Comparison of ENCODE assay signal across 22 cellular contexts in the genomic region with DNA sequence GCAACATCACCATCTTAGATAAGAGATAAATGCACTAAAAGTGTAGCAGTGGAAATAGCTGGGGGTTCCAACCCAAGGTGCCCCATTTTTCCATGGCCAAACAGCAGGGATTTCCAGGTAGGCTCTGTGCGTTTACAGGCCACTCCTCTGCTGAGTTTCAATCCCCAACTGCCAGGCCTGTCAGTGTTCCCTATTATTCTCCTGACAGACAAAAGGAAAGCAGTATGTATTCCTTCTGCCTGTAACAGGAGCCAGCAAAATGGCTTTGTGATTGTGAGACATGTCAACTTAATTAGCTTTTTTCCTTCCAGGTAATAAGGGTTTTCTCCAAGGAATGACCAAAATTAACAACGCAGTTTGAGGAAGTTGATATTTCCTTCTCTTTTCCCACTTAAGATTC.
"Had no signal": no experiment of that assay in that cellular context is flagged by ENCODE, and none has a peak within 500 bp of the region (broad histone marks: within the 10 kb centered on the region; RNA-seq: fewer than 3 reads in every experiment).

No MANE protein-coding gene starts in this region.

- H3K27ac ChIP-seq: colonic mucosa, esophagus muscularis mucosa, foreskin keratinocyte, gastroesophageal sphincter, heart left ventricle, hepatocyte, left lung, lower lobe of right lung had no signal

- FAIRE-seq: endothelial cell of umbilical vein, frontal cortex, islet of Langerhans, keratinocyte had no signal

- H3K36me3 Mint-ChIP-seq: naive B cell had no signal

- H3K4me2 ChIP-seq: hepatocyte had no signal

- H2AFZ ChIP-seq: hepatocyte had no signal

- H3K36me3 ChIP-seq: colonic mucosa, esophagus muscularis mucosa, gastroesophageal sphincter, heart left ventricle, left lung, lower lobe of right lung had no signal

- H3K9me3 Mint-ChIP-seq: dendritic cell treated with granulocyte-macrophage colony-stimulating factor and Interleukin-4, amounts not matched to agents 40 ng/mL and 50 ng/mL, for 4 days; naive B cell had no signal

- DNase-seq: colonic mucosa; cortex of kidney; effector CD8-positive, alpha-beta T cell; foreskin keratinocyte; heart left ventricle; hypothalamus; left cardiac atrium; left lung; left ventricle myocardium superior; lower lobe of right lung; mesenchymal stem cell; mucosa of descending colon; naive B cell had no signal

- H3K79me2 ChIP-seq: hepatocyte had no signal

- H3K4me1 Mint-ChIP-seq: naive B cell had no signal

- H3K27me3 ChIP-seq: colonic mucosa, esophagus muscularis mucosa, foreskin keratinocyte, gastroesophageal sphincter, heart left ventricle, hepatocyte, left lung had no signal

- H3K4me1 ChIP-seq: colonic mucosa, esophagus muscularis mucosa, foreskin keratinocyte, gastroesophageal sphincter, heart left ventricle, left lung, lower lobe of right lung had no signal

- ATAC-seq: foreskin keratinocyte, gastroesophageal sphincter, heart left ventricle, left cardiac atrium, left lung, left ventricle myocardium superior, lower lobe of right lung, mucosa of descending colon had no signal

- H3K4me3 Mint-ChIP-seq: dendritic cell treated with granulocyte-macrophage colony-stimulating factor and Interleukin-4, amounts not matched to agents 40 ng/mL and 50 ng/mL, for 4 days; mesothelial cell of epicardium; naive B cell had no signal

- H3K27ac Mint-ChIP-seq: dendritic cell treated with granulocyte-macrophage colony-stimulating factor and Interleukin-4, amounts not matched to agents 40 ng/mL and 50 ng/mL, for 4 days; naive B cell had no signal

- H3K9me3 ChIP-seq: colonic mucosa, esophagus muscularis mucosa, gastroesophageal sphincter, heart left ventricle, left lung, lower lobe of right lung, mucosa of descending colon had no signal

- H3K4me3 ChIP-seq: colonic mucosa, esophagus muscularis mucosa, gastroesophageal sphincter, heart left ventricle, hepatocyte, left lung, lower lobe of right lung, mucosa of descending colon had no signal
